Comparison of ENCODE assay signal across 17 cellular contexts in genomic region chr6:143596857-143597256, GRCh38.
DNase-seq lines count a peak whose midpoint lies in the region; ATAC-seq, FAIRE-seq and TF ChIP-seq lines count a peak whose summit lies in the region.
"Had no signal": no experiment of that assay in that cellular context is flagged by ENCODE, and none has a peak within 500 bp of the region (broad histone marks: within the 10 kb centered on the region; RNA-seq: fewer than 3 reads in every experiment).

No MANE protein-coding gene starts in this region.

- no peak overlapping the region for H3K27ac ChIP-seq in gastrocnemius medialis

- in situ Hi-C loops in gastrocnemius medialis (cut with MboI; ENCODE audit: low sequenced_read_pairs in 4 of 4), result no loop called here

- DNase-seq in EH (ENCODE audit: low read depth) (peak; percentile 72), brain pericyte (ENCODE audit: low read depth, low spot score) (peak; percentile 48), left ventricle myocardium superior (peak; percentile 74), gastrocnemius medialis (peak; percentile 29 to 60), NCI-H1092 treated with DMSO at 0.1 percent for 48 hours (lab: John Stamatoyannopoulos, UW) (no peak), GM12892 (ENCODE audit: insufficient read length) (no peak), DMS53 (lab: John Stamatoyannopoulos, UW) (no peak), NCI-H1694 (lab: John Stamatoyannopoulos, UW) (no peak)
- DNase-seq: activated CD4-positive, alpha-beta T cell treated with anti-CD3 and anti-CD28 coated beads for 1 hour; activated naive CD8-positive, alpha-beta T cell treated with anti-CD3 and anti-CD28 coated beads, Interleukin-2, amount 50 U/mL, for 24 hours; C1 segment of cervical spinal cord; effector memory CD4-positive, alpha-beta T cell; EL; hypothalamus; NCI-H1694 treated with DMSO at 0.1 percent for 48 hours; NCI-H526 had no signal

- ATAC-seq in left ventricle myocardium superior, result peak; percentile 91
- peak; percentile 59 to 72 for ATAC-seq in gastrocnemius medialis
- ATAC-seq: activated naive CD8-positive, alpha-beta T cell treated with anti-CD3 and anti-CD28 coated beads, Interleukin-2, amount 50 U/mL, for 24 hours; K562 had no signal

- H3K4me3 ChIP-seq in gastrocnemius medialis, result no peak overlapping the region
- H3K4me3 ChIP-seq: K562 had no signal

- intact Hi-C loops in left ventricle myocardium superior (cut with micrococcal nuclease), result no loop called here
- intact Hi-C loops in gastrocnemius medialis (cut with DNase I; ENCODE audit: low total_unique reads), result no loop called here

- no peaks in the 10 kb centered on the region for H3K36me3 ChIP-seq in gastrocnemius medialis

- no peak for TF ChIP-seq POLR2A in gastrocnemius medialis (IDR thresholded peaks at IDR 0.05)
- no peak for TF ChIP-seq POLR2A in GM12892 (IDR thresholded peaks at IDR 0.05; ENCODE audit: low read depth, low read length)

- no peak for TF ChIP-seq CTCF in gastrocnemius medialis (IDR thresholded peaks at IDR 0.05 in 4 of 5, conservative IDR thresholded peaks at IDR 0.05 in 1 of 5)

- H3K27me3 ChIP-seq in gastrocnemius medialis, result no peaks in the 10 kb centered on the region

- peaks cover 0 to 12% of the 10 kb centered on the region in 2 donors for H3K4me1 ChIP-seq in gastrocnemius medialis

- no peaks in the 10 kb centered on the region for H3K9me3 ChIP-seq in gastrocnemius medialis

- FAIRE-seq in GM12892 (lab: Jason Lieb, UNC), result no peak
- FAIRE-seq: K562 had no signal

Comparison
In these comparisons a context has a peak if more than half of its experiments do, and no peak if none do; other contexts are left out.
1. DNase-seq: peak in EH (single experiment), brain pericyte (single experiment), left ventricle myocardium superior (single experiment) and gastrocnemius medialis (2 of 2); none in NCI-H1092 treated with DMSO at 0.1 percent for 48 hours (single experiment), GM12892 (single experiment), DMS53 (single experiment) and NCI-H1694 (single experiment).